20 cellular contexts compared by ENCODE assay signal in the genomic region with DNA sequence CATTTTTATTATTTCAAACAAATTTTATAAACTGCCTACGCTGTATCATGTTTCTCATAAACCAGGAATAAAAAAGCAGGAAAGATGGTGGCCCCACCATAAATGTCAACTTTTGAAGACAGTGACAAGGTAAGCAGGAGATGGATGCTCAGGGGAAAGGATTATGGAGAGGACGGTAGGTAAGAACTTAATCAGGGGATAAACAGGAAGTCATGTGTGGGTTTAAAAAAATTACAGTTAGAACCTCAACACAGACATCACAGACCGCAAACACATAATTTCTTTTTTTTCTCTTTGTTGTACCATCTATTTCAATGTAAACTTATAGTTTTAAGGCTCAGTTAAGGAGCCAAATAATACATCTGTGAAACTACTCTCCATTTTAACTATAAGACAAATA.
"Had no signal": no experiment of that assay in that cellular context is flagged by ENCODE, and none has a peak within 500 bp of the region (broad histone marks: within the 10 kb centered on the region; RNA-seq: fewer than 3 reads in every experiment).

No MANE protein-coding gene starts in this region.

- H3K9ac ChIP-seq: neural progenitor cell had no signal

- H3K4me2 ChIP-seq: neural progenitor cell had no signal

- H2AFZ ChIP-seq: neural progenitor cell had no signal

- H3K27me3 ChIP-seq: gastrocnemius medialis, heart right ventricle, neural progenitor cell, pancreas had no signal

- DNase-seq: effector memory CD4-positive, alpha-beta T cell; gastrocnemius medialis; heart right ventricle; islet precursor cell; left ventricle myocardium inferior; lower lobe of right lung; midbrain; nucleus accumbens; pancreas; right cardiac atrium; small intestine; stimulated activated CD4-positive, alpha-beta T cell treated with anti-CD3 and anti-CD28 coated beads, Interleukin-12 subunit alpha, Interleukin-12 subunit beta, amount 100 ng/mL, for 4 hours; stimulated activated naive CD4-positive, alpha-beta T cell treated with Interleukin-2 at 50 U/mL for 16 hours; trophoblast cell had no signal

- H3K4me3 Mint-ChIP-seq: memory B cell; natural killer cell treated with Interleukin-12 subunit alpha and Interleukin-12 subunit beta and Interleukin-15 and Interleukin-18, amount 100 ng/mL, for 72 hours; neural progenitor cell had no signal

- H3K36me3 Mint-ChIP-seq: memory B cell; natural killer cell treated with Interleukin-12 subunit alpha and Interleukin-12 subunit beta and Interleukin-15 and Interleukin-18, amount 100 ng/mL, for 72 hours; neural progenitor cell had no signal

- ATAC-seq: esophagus mucosa; gastrocnemius medialis; heart right ventricle; lower lobe of right lung; natural killer cell treated with Interleukin-12 subunit alpha and Interleukin-12 subunit beta and Interleukin-15 and Interleukin-18, amount 100 ng/mL, for 72 hours; pancreas; right cardiac atrium had no signal

- H3K4me1 Mint-ChIP-seq: memory B cell, neural progenitor cell had no signal

- H3K9me3 Mint-ChIP-seq: neural progenitor cell had no signal

- H3K4me1 ChIP-seq: gastrocnemius medialis, heart right ventricle, left ventricle myocardium inferior, lower lobe of right lung, neural progenitor cell, pancreas had no signal

- H3K9me3 ChIP-seq: gastrocnemius medialis, heart right ventricle, left ventricle myocardium inferior, lower lobe of right lung, pancreas had no signal

- H3K27ac ChIP-seq: gastrocnemius medialis, heart right ventricle, left ventricle myocardium inferior, lower lobe of right lung, neural progenitor cell, pancreas had no signal

- H3K36me3 ChIP-seq: gastrocnemius medialis, heart right ventricle, left ventricle myocardium inferior, lower lobe of right lung, neural progenitor cell, pancreas had no signal

- H3K27me3 Mint-ChIP-seq: memory B cell; natural killer cell treated with Interleukin-12 subunit alpha and Interleukin-12 subunit beta and Interleukin-15 and Interleukin-18, amount 100 ng/mL, for 72 hours; progenitor cell of endocrine pancreas had no signal

- H3K27ac Mint-ChIP-seq: memory B cell; natural killer cell treated with Interleukin-12 subunit alpha and Interleukin-12 subunit beta and Interleukin-15 and Interleukin-18, amount 100 ng/mL, for 72 hours; neural progenitor cell; progenitor cell of endocrine pancreas had no signal

- FAIRE-seq: endometrium, pancreas, small intestine had no signal

- H3K4me3 ChIP-seq: gastrocnemius medialis, heart right ventricle, left ventricle myocardium inferior, lower lobe of right lung, neural progenitor cell, pancreas had no signal
